ENCODE assay signal across 19 cellular contexts in genomic region chr4:148893095-148893494, GRCh38.
A peak's percentile ranks its signal among the peaks of the same experiment; 100 is the strongest.
DNase-seq lines count a peak whose midpoint lies in the region; ATAC-seq and TF ChIP-seq lines count a peak whose summit lies in the region.
"Had no signal": no experiment of that assay in that cellular context is flagged by ENCODE, and none has a peak within 500 bp of the region (broad histone marks: within the 10 kb centered on the region; RNA-seq: fewer than 3 reads in every experiment).

No MANE protein-coding gene starts in this region.

- H3K4me3 ChIP-seq in OCI-LY3 (ENCODE audit: low read length) = no peak overlapping the region
- no peak overlapping the region for H3K4me3 ChIP-seq in thyroid gland (replicated peaks in 1 of 3)
- H3K4me3 ChIP-seq: GM12878, Peyer's patch, SJCRH30 had no signal

- no peak overlapping the region; the same call in 1 of the 2 replicates for H3K9ac ChIP-seq in OCI-LY3 (ENCODE audit: low read length)

- H3K9me3 ChIP-seq in OCI-LY3 (ENCODE audit: insufficient read depth, low read length) (no peaks in the 10 kb centered on the region), thyroid gland (no peaks in the 10 kb centered on the region)
- H3K9me3 ChIP-seq: SJCRH30 had no signal

- ATAC-seq in left lobe of liver = peak; percentile 34
- ATAC-seq: GM12878 had no signal

- intact Hi-C loops in thyroid gland (cut with DNase I) = no loop called here

- no peak for TF ChIP-seq POLR2A in thyroid gland (IDR thresholded peaks at IDR 0.05)

- H3K27ac ChIP-seq in OCI-LY3 (ENCODE audit: low read length) (peak overlapping the region; percentile 64), thyroid gland (peak overlapping the region in 2 of 3 donors; percentile 17 to 57)
- H3K27ac ChIP-seq: Peyer's patch, SJCRH30 had no signal

- H3K36me3 ChIP-seq in OCI-LY3 (replicated peaks; ENCODE audit: low read depth, low read length) = no peaks in the 10 kb centered on the region
- no peaks in the 10 kb centered on the region for H3K36me3 ChIP-seq in thyroid gland
- H3K36me3 ChIP-seq: Peyer's patch, SJCRH30 had no signal

- H3K4me1 ChIP-seq in OCI-LY3 (ENCODE audit: low read length) (peaks cover 24% of the 10 kb centered on the region), thyroid gland (peaks cover 11 to 15% of the 10 kb centered on the region in 2 donors)
- H3K4me1 ChIP-seq: Peyer's patch, SJCRH30 had no signal

- TF ChIP-seq CTCF in OCI-LY3 (IDR thresholded peaks at IDR 0.05; ENCODE audit: low read depth, low read length) = no peak
- TF ChIP-seq CTCF in thyroid gland (IDR thresholded peaks at IDR 0.05) = no peak

- H3K27me3 ChIP-seq in OCI-LY3 (ENCODE audit: low read depth, low read length) (no peaks in the 10 kb centered on the region), thyroid gland (no peaks in the 10 kb centered on the region)
- H3K27me3 ChIP-seq: Peyer's patch, SJCRH30 had no signal

- WGBS in thyroid gland, 2 donors = 55 to 59% methylated on average over 3 of the region's 3 CpGs

- H2AFZ ChIP-seq in OCI-LY3 (ENCODE audit: low read depth, low read length) = no peak overlapping the region

- no peaks in the 10 kb centered on the region for H4K20me1 ChIP-seq in OCI-LY3 (ENCODE audit: insufficient read depth, low read length)

- peak; percentile 65 for DNase-seq in glomerular visceral epithelial cell (ENCODE audit: extremely low spot score)
- no peak for DNase-seq in left lobe of liver (ENCODE audit: low spot score)
- peak; percentile 56 to 65 for DNase-seq in thyroid gland
- no peak for DNase-seq in midbrain (lab: John Stamatoyannopoulos, UW)
- no peak for DNase-seq in activated T-cell treated with anti-CD3 and anti-CD28 coated beads, Interleukin-2, amount 50 U/mL, for 1 hour
- DNase-seq in NCI-H2107 treated with DMSO at 0.1 percent for 48 hours (lab: John Stamatoyannopoulos, UW; ENCODE audit: unreplicated experiment) = no peak
- DNase-seq: CD4-positive, CD25-positive, alpha-beta regulatory T cell; DND-41; KBM-7; NCI-H1105; NCI-H146; NCI-H2029; NCI-H345; NCI-H524; NCI-H774; Peyer's patch; SJCRH30 had no signal

- H3K79me2 ChIP-seq in OCI-LY3 (ENCODE audit: low read length) = no peaks in the 10 kb centered on the region

- H3K4me2 ChIP-seq in OCI-LY3 (ENCODE audit: low read length) = peak overlapping the region; percentile 24; the same call in 1 of the 2 replicates

Comparison
In these comparisons a context has a peak if more than half of its experiments do, and no peak if none do; other contexts are left out.
1. DNase-seq: peak in glomerular visceral epithelial cell (single experiment) and thyroid gland (2 of 2); none in left lobe of liver (single experiment), midbrain (single experiment), activated T-cell treated with anti-CD3 and anti-CD28 coated beads, Interleukin-2, amount 50 U/mL, for 1 hour (single experiment) and NCI-H2107 treated with DMSO at 0.1 percent for 48 hours (single experiment).